In genomic region chr17:17767096-17767470, GRCh38 we compare ENCODE assay signal across 1 cellular context.
TF ChIP-seq lines count a peak whose summit lies in the region.

No MANE protein-coding gene starts in this region.

TF ChIP-seq in H1, 55 proteins besides CTCF, POLR2A, EP300 and RAD21 (continued from another document):
- TF ChIP-seq BRCA1 (IDR thresholded peaks at IDR 0.05; ENCODE audit: low read depth, low read length) (no peak), SIRT6 (IDR thresholded peaks at IDR 0.05; ENCODE audit: low read length) (no peak), SP4 (IDR thresholded peaks at IDR 0.05; ENCODE audit: low read length) (no peak), EZH2 (IDR thresholded peaks at IDR 0.05; ENCODE audit: low read depth, low read length, severe bottlenecking) (no peak), JUN (IDR thresholded peaks at IDR 0.05; ENCODE audit: low read depth, low read length) (no peak), MAFK (IDR thresholded peaks at IDR 0.05; ENCODE audit: low read depth, low read length) (no peak), ATF2 (IDR thresholded peaks at IDR 0.05; ENCODE audit: low read length) (no peak), SIX5 (IDR thresholded peaks at IDR 0.05; ENCODE audit: low read depth, low read length) (no peak)
